ENCODE assay signal across 11 cellular contexts in genomic region chr1:66353207-66353606, GRCh38.
A peak's percentile ranks its signal among the peaks of the same experiment; 100 is the strongest.
DNase-seq lines count a peak whose midpoint lies in the region; ATAC-seq, FAIRE-seq and TF ChIP-seq lines count a peak whose summit lies in the region.
"Had no signal": no experiment of that assay in that cellular context is flagged by ENCODE, and none has a peak within 500 bp of the region (broad histone marks: within the 10 kb centered on the region; RNA-seq: fewer than 3 reads in every experiment).

No MANE protein-coding gene starts in this region.

- TF ChIP-seq CTCF in A549 (IDR thresholded peaks at IDR 0.05) (no peak), HFFc6 (IDR thresholded peaks at IDR 0.05) (no peak), gastroesophageal sphincter (IDR thresholded peaks at IDR 0.05) (no peak)

- H3K36me3 ChIP-seq in gastroesophageal sphincter: peaks cover 0 to 7% of the 10 kb centered on the region in 2 donors

- H3K4me3 ChIP-seq in A549 (no peak overlapping the region), gastroesophageal sphincter (no peak overlapping the region)
- H3K4me3 ChIP-seq: MG63 had no signal

- H3K4me1 ChIP-seq in A549: peaks cover 97% of the 10 kb centered on the region
- peaks cover 10 to 57% (median 12%) of the 10 kb centered on the region in 3 donors for H3K4me1 ChIP-seq in gastroesophageal sphincter

- peak overlapping the region; percentile 75 for H3K27ac Mint-ChIP-seq in HFFc6

- TF ChIP-seq EP300 in A549 (IDR thresholded peaks at IDR 0.05): no peak
- TF ChIP-seq EP300 in gastroesophageal sphincter (IDR thresholded peaks at IDR 0.05): no peak

- TF ChIP-seq POLR2A in A549 (IDR thresholded peaks at IDR 0.05; ENCODE audit: low read length): no peak
- TF ChIP-seq POLR2A in gastroesophageal sphincter (IDR thresholded peaks at IDR 0.05): no peak

- POLR2A ChIA-PET in A549 (lab: Yijun Ruan, JAX): interaction anchor here (0.8 kb wide), 1 partner anchor 21 kb away, joined by 3 read pairs; no protein-coding TSS in a partner anchor

- TF ChIP-seq RAD21 in A549 (conservative IDR thresholded peaks at IDR 0.05 in 1 of 2, IDR thresholded peaks at IDR 0.05 in 1 of 2): no peak

- 56% methylated on average over 4 of the region's 4 CpGs for WGBS in A549 (ENCODE audit: missing lambda C conversion rate)
- 37 to 52% methylated on average over 4 of the region's 4 CpGs for WGBS in gastroesophageal sphincter (ENCODE audit: low coverage in 1 of 2), 2 donors

- H3K9me3 ChIP-seq in A549 (no peaks in the 10 kb centered on the region), gastroesophageal sphincter (no peaks in the 10 kb centered on the region)
- H3K9me3 ChIP-seq: MG63 had no signal

- peak overlapping the region; percentile 65 for H3K4me3 Mint-ChIP-seq in HFFc6

- H3K4me2 ChIP-seq in A549: peak overlapping the region; percentile 75

- CTCF ChIA-PET in A549 (lab: Yijun Ruan, JAX): interaction anchor here (1.0 to 2.5 kb wide), 7 partner anchors 10 to 99 kb away, joined by 3 to 9 read pairs (median 4); no protein-coding TSS in a partner anchor

- peaks cover 59% of the 10 kb centered on the region for H3K36me3 Mint-ChIP-seq in HFFc6 (ENCODE audit: low read depth)

- H3K4me1 Mint-ChIP-seq in HFFc6 (ENCODE audit: low read depth): peaks cover 96% of the 10 kb centered on the region

- no peak for FAIRE-seq in A549 (lab: Jason Lieb, UNC)

- no peaks in the 10 kb centered on the region for H3K9me3 Mint-ChIP-seq in HFFc6

- H3K27me3 Mint-ChIP-seq in HFFc6 (ENCODE audit: insufficient read depth): peaks cover 13% of the 10 kb centered on the region

- H3K27ac ChIP-seq in A549 (peak overlapping the region; percentile 73 to 80), gastroesophageal sphincter (peak overlapping the region in 2 of 4 donors; percentile 1 to 13)

- H3K27me3 ChIP-seq in gastroesophageal sphincter: no peaks in the 10 kb centered on the region
- H3K27me3 ChIP-seq: MG63 had no signal

- peak in 1 of 2 experiments; percentile 10; a peak in 3 of 6 replicates for ATAC-seq in A549
- ATAC-seq in gastroesophageal sphincter: no peak
- ATAC-seq in HG02763 (IDR thresholded peaks at IDR 0.05; ENCODE audit: unreplicated experiment): no peak

- DNase-seq in A549 (ENCODE audit: low read depth in 1 of 2, low spot score in 1 of 2): no peak
- no peak for DNase-seq in HFFc6
- peak; percentile 27 for DNase-seq in cerebellar cortex (ENCODE audit: low spot score)
- peak; percentile 61 for DNase-seq in midbrain (lab: John Stamatoyannopoulos, UW)
- DNase-seq in glomerular visceral epithelial cell (ENCODE audit: extremely low spot score): no peak
- no peak for DNase-seq in activated CD8-positive, alpha-beta memory T cell treated with anti-CD3 and anti-CD28 coated beads, Interleukin-2, amount 50 U/mL, for 48 hours
- DNase-seq: activated CD4-positive, CD25-positive, alpha-beta regulatory T cell treated with anti-CD3 and anti-CD28 coated beads, Interleukin-2, amount 50 U/mL, for 72 hours; cerebellar nuclear complex; MG63 had no signal

TF ChIP-seq in A549, 52 proteins besides CTCF, POLR2A, EP300 and RAD21:
- no peak for TF ChIP-seq MAFK (IDR thresholded peaks at IDR 0.05; ENCODE audit: partially characterized antibody)
- no peak for TF ChIP-seq MAX (IDR thresholded peaks at IDR 0.05)
- no peak for TF ChIP-seq RNF2 (IDR thresholded peaks at IDR 0.05; ENCODE audit: borderline replicate concordance, low read depth)
- no peak for TF ChIP-seq RFX5 (IDR thresholded peaks at IDR 0.05)
- TF ChIP-seq HES2 (IDR thresholded peaks at IDR 0.05): no peak
- TF ChIP-seq ATOH8 (CRISPR knock-in tag; IDR thresholded peaks at IDR 0.05; ENCODE audit: low read depth): no peak
- no peak for TF ChIP-seq EHMT2 (IDR thresholded peaks at IDR 0.05; ENCODE audit: low read depth)
- TF ChIP-seq GATA3 (IDR thresholded peaks at IDR 0.05; ENCODE audit: borderline replicate concordance): no peak

Comparison
In these comparisons a context has a peak if more than half of its experiments do, and no peak if none do; other contexts are left out.
1. DNase-seq: peak in cerebellar cortex (single experiment) and midbrain (single experiment); none in A549 (0 of 2), HFFc6 (single experiment), glomerular visceral epithelial cell (single experiment) and activated CD8-positive, alpha-beta memory T cell treated with anti-CD3 and anti-CD28 coated beads, Interleukin-2, amount 50 U/mL, for 48 hours (single experiment).